Comparison of ENCODE assay signal across 25 cellular contexts in genomic region chr6:16126881-16127280, GRCh38. TPM values are rescaled to one million over a fixed set of nuclear protein-coding genes. Genes with fewer than 3 reads are reported as not detected.
DNase-seq lines count a peak whose midpoint lies in the region; ATAC-seq and TF ChIP-seq lines count a peak whose summit lies in the region.
"Had no signal": no experiment of that assay in that cellular context is flagged by ENCODE, and none has a peak within 500 bp of the region (broad histone marks: within the 10 kb centered on the region; RNA-seq: fewer than 3 reads in every experiment).

No MANE protein-coding gene starts in this region.

- no peak overlapping the region for H3K27ac ChIP-seq in neural progenitor cell
- H3K27ac ChIP-seq: BLaER1 treated with 17β-estradiol and CSF1 and Interleukin-3, amounts not matched to agents 10 nM and 100 nM; SJCRH30 had no signal

- no peak overlapping the region for H3K4me2 ChIP-seq in neural progenitor cell
- H3K4me2 ChIP-seq: BLaER1 treated with 17β-estradiol and CSF1 and Interleukin-3, amounts not matched to agents 10 nM and 100 nM had no signal

- no peaks in the 10 kb centered on the region for H3K36me3 ChIP-seq in neural progenitor cell

- no peak overlapping the region for H3K4me3 ChIP-seq in neural progenitor cell
- H3K4me3 ChIP-seq: BLaER1 treated with 17β-estradiol and CSF1 and Interleukin-3, amounts not matched to agents 10 nM and 100 nM; HAP-1; SJCRH30 had no signal

- TF ChIP-seq CTCF in neural progenitor cell (IDR thresholded peaks at IDR 0.05) (no peak), osteocyte (IDR thresholded peaks at IDR 0.05) (no peak)

- peak overlapping the region; percentile 11 for H3K27ac Mint-ChIP-seq in activated naive CD4-positive, alpha-beta T cell treated with anti-CD3 and anti-CD28 coated beads, Interleukin-2, amount 50 U/mL, for 24 hours
- H3K27ac Mint-ChIP-seq in activated naive CD4-positive, alpha-beta T cell treated with anti-CD3 and anti-CD28 coated beads, Interleukin-2, amount 10 ng/mL, durations not matched to agents 7 days and 5 days = no peak overlapping the region
- no peak overlapping the region for H3K27ac Mint-ChIP-seq in neural progenitor cell
- H3K27ac Mint-ChIP-seq in osteocyte (ENCODE audit: unreplicated experiment) = no peak overlapping the region
- H3K27ac Mint-ChIP-seq: HFFc6 had no signal

- H3F3A ChIP-seq in neural progenitor cell (ENCODE audit: low read depth) = peaks cover 11% of the 10 kb centered on the region

- peaks cover 23% of the 10 kb centered on the region for H3K79me2 ChIP-seq in neural progenitor cell (ENCODE audit: low read depth)

- peaks cover 22% of the 10 kb centered on the region for H3K4me1 Mint-ChIP-seq in activated naive CD4-positive, alpha-beta T cell treated with anti-CD3 and anti-CD28 coated beads, Interleukin-2, amount 50 U/mL, for 24 hours
- H3K4me1 Mint-ChIP-seq in activated naive CD4-positive, alpha-beta T cell treated with anti-CD3 and anti-CD28 coated beads, Interleukin-2, amount 10 ng/mL, durations not matched to agents 7 days and 5 days = peaks cover 23% of the 10 kb centered on the region
- H3K4me1 Mint-ChIP-seq in neural progenitor cell = peaks cover 19% of the 10 kb centered on the region
- peaks cover 10% of the 10 kb centered on the region for H3K4me1 Mint-ChIP-seq in osteocyte (ENCODE audit: unreplicated experiment)

- H3K27me3 Mint-ChIP-seq in activated naive CD4-positive, alpha-beta T cell treated with anti-CD3 and anti-CD28 coated beads, Interleukin-2, amount 50 U/mL, for 24 hours = peaks cover 3% of the 10 kb centered on the region
- H3K27me3 Mint-ChIP-seq in activated naive CD4-positive, alpha-beta T cell treated with anti-CD3 and anti-CD28 coated beads, Interleukin-2, amount 10 ng/mL, durations not matched to agents 7 days and 5 days = peaks cover 48% of the 10 kb centered on the region
- H3K27me3 Mint-ChIP-seq in neural progenitor cell (ENCODE audit: insufficient read depth, low read depth) = peaks cover 3% of the 10 kb centered on the region
- peaks cover 26% of the 10 kb centered on the region for H3K27me3 Mint-ChIP-seq in osteocyte (ENCODE audit: unreplicated experiment)

- H3K4me3 Mint-ChIP-seq in activated naive CD4-positive, alpha-beta T cell treated with anti-CD3 and anti-CD28 coated beads, Interleukin-2, amount 50 U/mL, for 24 hours = no peak overlapping the region
- no peak overlapping the region for H3K4me3 Mint-ChIP-seq in activated naive CD4-positive, alpha-beta T cell treated with anti-CD3 and anti-CD28 coated beads, Interleukin-2, amount 10 ng/mL, durations not matched to agents 7 days and 5 days
- H3K4me3 Mint-ChIP-seq in neural progenitor cell = peak overlapping the region; percentile 3
- H3K4me3 Mint-ChIP-seq in osteocyte (ENCODE audit: unreplicated experiment) = no peak overlapping the region
- H3K4me3 Mint-ChIP-seq: HFFc6 had no signal

- in situ Hi-C loops in G401 (cut with HindIII; ENCODE audit: low sequenced_read_pairs) = no loop called here

- H3K36me3 Mint-ChIP-seq in activated naive CD4-positive, alpha-beta T cell treated with anti-CD3 and anti-CD28 coated beads, Interleukin-2, amount 50 U/mL, for 24 hours = no peaks in the 10 kb centered on the region
- peaks cover 10% of the 10 kb centered on the region for H3K36me3 Mint-ChIP-seq in activated naive CD4-positive, alpha-beta T cell treated with anti-CD3 and anti-CD28 coated beads, Interleukin-2, amount 10 ng/mL, durations not matched to agents 7 days and 5 days
- H3K36me3 Mint-ChIP-seq in neural progenitor cell (no peaks in the 10 kb centered on the region), osteocyte (ENCODE audit: unreplicated experiment) (peaks cover 10% of the 10 kb centered on the region)

- ATAC-seq in HG02610 (IDR thresholded peaks at IDR 0.05; ENCODE audit: unreplicated experiment) = no peak
- ATAC-seq: PC-3, Right ventricle myocardium inferior, SK-N-SH treated with all-trans-retinoic acid at 6 μM for 48 hours had no signal

- peaks cover 20% of the 10 kb centered on the region for H4K20me1 ChIP-seq in neural progenitor cell (ENCODE audit: low read depth)

- H3K9ac ChIP-seq in neural progenitor cell = no peak overlapping the region
- H3K9ac ChIP-seq: BLaER1 treated with 17β-estradiol and CSF1 and Interleukin-3, amounts not matched to agents 10 nM and 100 nM had no signal

- no peak overlapping the region for H2AFZ ChIP-seq in neural progenitor cell (replicated peaks)

- H3K27me3 ChIP-seq in neural progenitor cell = peaks cover 10% of the 10 kb centered on the region
- H3K27me3 ChIP-seq: BLaER1 treated with 17β-estradiol and CSF1 and Interleukin-3, amounts not matched to agents 10 nM and 100 nM; SJCRH30 had no signal

- no peaks in the 10 kb centered on the region for H3K9me3 ChIP-seq in neural progenitor cell (ENCODE audit: low read depth)
- H3K9me3 ChIP-seq: BLaER1 treated with 17β-estradiol and CSF1 and Interleukin-3, amounts not matched to agents 10 nM and 100 nM; HAP-1; SJCRH30 had no signal

- no peak for DNase-seq in activated naive CD4-positive, alpha-beta T cell treated with anti-CD3 and anti-CD28 coated beads, Interleukin-2, amount 10 ng/mL, durations not matched to agents 7 days and 5 days
- peak; percentile 76 for DNase-seq in RPMI8226
- no peak for DNase-seq in neural progenitor cell (ENCODE audit: low spot score)
- no peak for DNase-seq in G401 (ENCODE audit: low spot score)
- no peak for DNase-seq in NCI-H524 (lab: John Stamatoyannopoulos, UW)
- no peak for DNase-seq in osteocyte (ENCODE audit: extremely low spot score, unreplicated experiment)
- DNase-seq: CD4-positive, alpha-beta memory T cell; COR-L47; DMS53; GOT3; HFFc6; NCI-H1092; NCI-H1417 treated with DMSO at 0.1 percent for 48 hours; NCI-H187 treated with DMSO at 0.1 percent for 48 hours; NCI-H226; NCI-H510A; NK-92 treated with Interleukin-12 subunit alpha and Interleukin-12 subunit beta, amount 100 ng/mL, for 24 hours; PC-3 had no signal

- peaks cover 15% of the 10 kb centered on the region for H3K4me1 ChIP-seq in neural progenitor cell
- H3K4me1 ChIP-seq: SJCRH30 had no signal

- no peaks in the 10 kb centered on the region for H3K9me3 Mint-ChIP-seq in activated naive CD4-positive, alpha-beta T cell treated with anti-CD3 and anti-CD28 coated beads, Interleukin-2, amount 50 U/mL, for 24 hours
- H3K9me3 Mint-ChIP-seq in activated naive CD4-positive, alpha-beta T cell treated with anti-CD3 and anti-CD28 coated beads, Interleukin-2, amount 10 ng/mL, durations not matched to agents 7 days and 5 days = no peaks in the 10 kb centered on the region
- H3K9me3 Mint-ChIP-seq in neural progenitor cell (no peaks in the 10 kb centered on the region), osteocyte (ENCODE audit: unreplicated experiment) (no peaks in the 10 kb centered on the region)
- H3K9me3 Mint-ChIP-seq: HFFc6 had no signal

- CTCF ChIA-PET in activated naive CD4-positive, alpha-beta T cell treated with anti-CD3 and anti-CD28 coated beads, Interleukin-2, amount 10 ng/mL, durations not matched to agents 7 days and 5 days (lab: Charles Lee) = interaction anchor here (0.7 to 8.4 kb wide), 2 partner anchors 54 to 435 kb away, joined by 3 to 71 read pairs; no protein-coding TSS in a partner anchor

RNA-seq across cellular contexts. Expression of gene MYLIP, which starts 2.0 kb away (rescaled TPM):
- total RNA-seq in neural progenitor cell (ENCODE audit: low replicate concordance) (8.0 and 8.2 TPM in 2 replicates), osteocyte (55.1 and 58.5 TPM in 2 replicates)
- total RNA-seq in G401 (2014; rRNA removed; shearing (Covaris generic)) = 2.0 and 3.7 TPM in 2 replicates
